9 cellular contexts compared by ENCODE assay signal in genomic region chr2:141701610-141702009, GRCh38.
"Had no signal": no experiment of that assay in that cellular context is flagged by ENCODE, and none has a peak within 500 bp of the region (broad histone marks: within the 10 kb centered on the region; RNA-seq: fewer than 3 reads in every experiment).

No MANE protein-coding gene starts in this region.

- ATAC-seq: HCT116, K562 had no signal

- FAIRE-seq: K562 had no signal

- DNase-seq: GM23248, GOT3, H7, HFFc6, IMR-90 had no signal

- H2AFZ ChIP-seq: GM23248 had no signal

- H3K36me3 ChIP-seq: HAP-1 had no signal

- H3K9ac ChIP-seq: GM23248 had no signal

- H3K27ac ChIP-seq: GM23248, HL-60 had no signal

- H3K9me3 ChIP-seq: HAP-1 had no signal

- H3K4me3 ChIP-seq: GM23248, HAP-1, K562 had no signal
